ENCODE assay signal across 11 cellular contexts in the genomic region with DNA sequence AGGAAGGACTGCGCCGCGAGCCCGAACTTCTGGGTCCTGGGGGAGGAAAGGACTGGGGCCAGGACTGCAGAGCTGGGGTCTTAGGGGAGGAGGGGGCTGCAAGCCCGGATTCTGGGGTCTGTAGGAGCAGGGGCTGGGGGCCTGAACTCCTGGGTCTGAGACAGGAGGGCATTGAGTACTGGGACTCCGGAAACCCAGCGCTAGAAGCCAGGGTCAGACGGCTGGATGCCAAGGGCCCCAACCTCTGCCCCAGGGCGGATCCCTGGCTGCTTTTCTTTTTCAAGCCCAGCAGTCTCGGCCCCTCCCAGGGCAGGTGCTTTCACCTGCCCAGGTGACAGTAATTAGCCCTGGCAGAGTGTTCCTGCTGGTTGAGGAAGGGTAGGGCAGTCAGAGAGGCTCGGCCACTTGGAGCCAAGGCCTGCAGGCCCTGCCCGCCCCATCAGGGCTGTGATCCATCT. TPM values are rescaled to one million over a fixed set of nuclear protein-coding genes. Genes with fewer than 3 reads are reported as not detected.
DNase-seq lines count a peak whose midpoint lies in the region; ATAC-seq, FAIRE-seq and TF ChIP-seq lines count a peak whose summit lies in the region.
"Had no signal": no experiment of that assay in that cellular context is flagged by ENCODE, and none has a peak within 500 bp of the region (broad histone marks: within the 10 kb centered on the region; RNA-seq: fewer than 3 reads in every experiment).

No MANE protein-coding gene starts in this region.

- H3K9ac ChIP-seq in endocrine pancreas (ENCODE audit: control insufficient read depth, insufficient read depth, low read length) (peak overlapping the region; percentile 79), neural cell (ENCODE audit: low read length) (no peak overlapping the region)
- H3K9ac ChIP-seq: BLaER1 treated with 17β-estradiol and CSF1 and Interleukin-3, amounts not matched to agents 10 nM and 100 nM had no signal

- H4K20me1 ChIP-seq in neural cell (ENCODE audit: insufficient read depth), result no peaks in the 10 kb centered on the region
- H4K20me1 ChIP-seq: BLaER1 treated with 17β-estradiol and CSF1 and Interleukin-3, amounts not matched to agents 10 nM and 100 nM had no signal

- TF ChIP-seq EP300 in neural cell (conservative IDR thresholded peaks at IDR 0.05; ENCODE audit: poor library complexity, severe bottlenecking), result no peak

- no peak overlapping the region for H3K4me2 ChIP-seq in neural cell (ENCODE audit: low read length)
- H3K4me2 ChIP-seq: BLaER1 treated with 17β-estradiol and CSF1 and Interleukin-3, amounts not matched to agents 10 nM and 100 nM had no signal

- no peaks in the 10 kb centered on the region for H3K27me3 ChIP-seq in endocrine pancreas (ENCODE audit: control insufficient read depth, insufficient read depth, low read length)
- peaks cover 24% of the 10 kb centered on the region for H3K27me3 ChIP-seq in neural cell (ENCODE audit: insufficient read depth, low read depth, low read length)

- no peaks in the 10 kb centered on the region for H3F3A ChIP-seq in neural cell (ENCODE audit: insufficient read depth, low read length, poor library complexity, severe bottlenecking)

- no peak for TF ChIP-seq RAD21 in neural cell (conservative IDR thresholded peaks at IDR 0.05)

- no peak overlapping the region for H2AFZ ChIP-seq in neural cell (ENCODE audit: low read depth, low read length)

- H3K9me3 ChIP-seq in endocrine pancreas (ENCODE audit: control insufficient read depth, low read length), result no peaks in the 10 kb centered on the region
- no peaks in the 10 kb centered on the region for H3K9me3 ChIP-seq in neural cell (ENCODE audit: low read length)

- DNase-seq in DMS153 (lab: John Stamatoyannopoulos, UW), result peak; percentile 78
- DNase-seq in NCI-H146 treated with DMSO at 0.1 percent for 48 hours (lab: John Stamatoyannopoulos, UW; ENCODE audit: unreplicated experiment), result peak; percentile 92
- no peak for DNase-seq in UCSD-AML1 (lab: John Stamatoyannopoulos, UW; ENCODE audit: unreplicated experiment)
- DNase-seq in HTR-8/SVneo (ENCODE audit: insufficient read length, low spot score), result no peak
- DNase-seq: activated gamma-delta T cell treated with Interleukin-2 at 50 U/mL for 16 hours; effector CD4-positive, alpha-beta T cell had no signal

- H3K79me2 ChIP-seq in neural cell (replicated peaks; ENCODE audit: insufficient read depth, low read length), result no peaks in the 10 kb centered on the region

- H3K4me3 ChIP-seq in endocrine pancreas (ENCODE audit: control insufficient read depth, insufficient read depth, low read length) (no peak overlapping the region), neural cell (ENCODE audit: low read length) (peak overlapping the region; percentile 56)
- H3K4me3 ChIP-seq: BLaER1 treated with 17β-estradiol and CSF1 and Interleukin-3, amounts not matched to agents 10 nM and 100 nM had no signal

- no peak for FAIRE-seq in HTR-8/SVneo (lab: Jason Lieb, UNC)

- TF ChIP-seq CTCF in neural cell (IDR thresholded peaks at IDR 0.05; ENCODE audit: poor library complexity, severe bottlenecking), result no peak

- no peak for ATAC-seq in GM18870 (IDR thresholded peaks at IDR 0.05; ENCODE audit: unreplicated experiment)
- no peak for ATAC-seq in GM19351 (IDR thresholded peaks at IDR 0.05; ENCODE audit: unreplicated experiment)

- H3K9me2 ChIP-seq in neural cell (ENCODE audit: insufficient read depth, low read length), result no peaks in the 10 kb centered on the region

- peaks cover 2% of the 10 kb centered on the region for H3K36me3 ChIP-seq in endocrine pancreas (ENCODE audit: control insufficient read depth, insufficient read depth, low read length)
- no peaks in the 10 kb centered on the region for H3K36me3 ChIP-seq in neural cell (ENCODE audit: insufficient read depth, low read length)
- H3K36me3 ChIP-seq: BLaER1 treated with 17β-estradiol and CSF1 and Interleukin-3, amounts not matched to agents 10 nM and 100 nM had no signal

- H3K4me1 ChIP-seq in endocrine pancreas (ENCODE audit: control insufficient read depth, insufficient read depth, low read length), result no peaks in the 10 kb centered on the region

- no peak overlapping the region for H3K27ac ChIP-seq in neural cell (ENCODE audit: low read length)
- H3K27ac ChIP-seq: BLaER1 treated with 17β-estradiol and CSF1 and Interleukin-3, amounts not matched to agents 10 nM and 100 nM had no signal

TF ChIP-seq in neural cell, 6 proteins besides CTCF, POLR2A, EP300 and RAD21:
- TF ChIP-seq POLR2AphosphoS5 (IDR thresholded peaks at IDR 0.05) (no peak), SMC3 (conservative IDR thresholded peaks at IDR 0.05; ENCODE audit: poor library complexity) (no peak), TAF1 (IDR thresholded peaks at IDR 0.05; ENCODE audit: low read depth) (no peak), MXI1 (conservative IDR thresholded peaks at IDR 0.05; ENCODE audit: poor library complexity, severe bottlenecking) (no peak), EZH2 (IDR thresholded peaks at IDR 0.05; ENCODE audit: borderline replicate concordance, insufficient read depth, low read length, poor library complexity, severe bottlenecking) (no peak)
- TF ChIP-seq, protein P1, sequence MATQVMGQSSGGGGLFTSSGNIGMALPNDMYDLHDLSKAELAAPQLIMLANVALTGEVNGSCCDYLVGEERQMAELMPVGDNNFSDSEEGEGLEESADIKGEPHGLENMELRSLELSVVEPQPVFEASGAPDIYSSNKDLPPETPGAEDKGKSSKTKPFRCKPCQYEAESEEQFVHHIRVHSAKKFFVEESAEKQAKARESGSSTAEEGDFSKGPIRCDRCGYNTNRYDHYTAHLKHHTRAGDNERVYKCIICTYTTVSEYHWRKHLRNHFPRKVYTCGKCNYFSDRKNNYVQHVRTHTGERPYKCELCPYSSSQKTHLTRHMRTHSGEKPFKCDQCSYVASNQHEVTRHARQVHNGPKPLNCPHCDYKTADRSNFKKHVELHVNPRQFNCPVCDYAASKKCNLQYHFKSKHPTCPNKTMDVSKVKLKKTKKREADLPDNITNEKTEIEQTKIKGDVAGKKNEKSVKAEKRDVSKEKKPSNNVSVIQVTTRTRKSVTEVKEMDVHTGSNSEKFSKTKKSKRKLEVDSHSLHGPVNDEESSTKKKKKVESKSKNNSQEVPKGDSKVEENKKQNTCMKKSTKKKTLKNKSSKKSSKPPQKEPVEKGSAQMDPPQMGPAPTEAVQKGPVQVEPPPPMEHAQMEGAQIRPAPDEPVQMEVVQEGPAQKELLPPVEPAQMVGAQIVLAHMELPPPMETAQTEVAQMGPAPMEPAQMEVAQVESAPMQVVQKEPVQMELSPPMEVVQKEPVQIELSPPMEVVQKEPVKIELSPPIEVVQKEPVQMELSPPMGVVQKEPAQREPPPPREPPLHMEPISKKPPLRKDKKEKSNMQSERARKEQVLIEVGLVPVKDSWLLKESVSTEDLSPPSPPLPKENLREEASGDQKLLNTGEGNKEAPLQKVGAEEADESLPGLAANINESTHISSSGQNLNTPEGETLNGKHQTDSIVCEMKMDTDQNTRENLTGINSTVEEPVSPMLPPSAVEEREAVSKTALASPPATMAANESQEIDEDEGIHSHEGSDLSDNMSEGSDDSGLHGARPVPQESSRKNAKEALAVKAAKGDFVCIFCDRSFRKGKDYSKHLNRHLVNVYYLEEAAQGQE (IDR thresholded peaks at IDR 0.05; ENCODE audit: borderline replicate concordance), result no peak

RNA-seq across cellular contexts. Expression of a gene that starts 2.3 kb away (rescaled TPM):
- polyA plus RNA-seq in neural cell, result not detected in 2 replicates
- under 0.01 and 0.23 TPM in 2 replicates for polyA minus RNA-seq in neural cell

RNA-seq across cellular contexts. Expression of a gene that starts 42.6 kb away (rescaled TPM):
- polyA plus RNA-seq in neural cell, result not detected in 2 replicates
- not detected in 2 replicates for polyA minus RNA-seq in neural cell

Comparison
In these comparisons a context has a peak if more than half of its experiments do, and no peak if none do; other contexts are left out.
1. DNase-seq: peak in DMS153 (single experiment) and NCI-H146 treated with DMSO at 0.1 percent for 48 hours (single experiment); none in UCSD-AML1 (single experiment) and HTR-8/SVneo (single experiment).